Comparison of ENCODE assay signal across 1 cellular context in the genomic region with DNA sequence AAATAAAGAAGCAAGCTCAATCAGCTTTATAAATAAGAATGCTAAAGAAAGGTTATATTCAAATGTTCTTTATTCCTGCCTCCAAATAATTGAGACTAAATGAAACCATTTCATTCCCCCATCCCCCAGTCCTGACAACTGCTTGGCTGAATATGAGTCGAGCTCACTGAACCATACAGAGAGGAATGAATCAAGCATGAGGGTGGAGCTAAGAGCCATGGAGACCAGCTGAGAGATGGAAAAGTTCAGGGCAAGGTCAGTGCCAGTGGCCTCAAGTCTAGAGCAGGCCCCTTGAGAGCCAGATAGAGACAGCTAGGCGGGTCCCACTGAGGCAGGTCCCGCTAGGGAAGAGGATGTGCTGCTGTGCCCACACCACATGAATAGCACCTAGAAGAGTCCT.
TF ChIP-seq lines count a peak whose summit lies in the region.

No MANE protein-coding gene starts in this region.

TF ChIP-seq in HCT116, 20 proteins besides CTCF, POLR2A, EP300 and RAD21 (continued from another document):
- TF ChIP-seq REST (IDR thresholded peaks at IDR 0.05; ENCODE audit: low read depth) (no peak), JUND (IDR thresholded peaks at IDR 0.05) (no peak)
